Comparison of ENCODE assay signal across 1 cellular context in the genomic region with DNA sequence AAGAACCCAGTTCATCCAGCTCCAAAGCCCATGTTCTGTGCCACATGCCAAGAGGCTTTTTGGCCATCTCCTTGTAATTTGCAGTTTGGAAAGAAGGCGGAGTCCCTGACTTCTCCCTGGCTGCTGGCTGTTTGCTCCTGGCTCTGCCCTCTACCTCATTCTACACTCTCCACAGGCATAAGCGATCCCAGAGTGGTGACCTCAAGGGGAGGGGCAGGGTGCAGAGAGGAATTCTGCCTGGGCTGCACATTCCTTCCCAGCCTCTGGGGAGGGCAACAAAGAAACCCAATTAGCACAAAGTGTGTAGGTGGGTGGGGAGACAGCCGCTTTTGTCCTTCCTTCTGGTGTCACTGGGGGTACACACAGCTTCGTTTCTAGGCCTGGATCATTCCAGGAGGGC.
TF ChIP-seq lines count a peak whose summit lies in the region.

No MANE protein-coding gene starts in this region.

TF ChIP-seq in SK-N-SH treated with all-trans-retinoic acid at 6 μM for 48 hours, 23 proteins besides CTCF, POLR2A, EP300 and RAD21 (continued from another document):
- TF ChIP-seq GLIS3 (CRISPR knock-in tag; IDR thresholded peaks at IDR 0.05) (no peak), ZFP3 (CRISPR knock-in tag; IDR thresholded peaks at IDR 0.05) (no peak), RARB (CRISPR knock-in tag; IDR thresholded peaks at IDR 0.05) (no peak)
- TF ChIP-seq, protein P1, sequence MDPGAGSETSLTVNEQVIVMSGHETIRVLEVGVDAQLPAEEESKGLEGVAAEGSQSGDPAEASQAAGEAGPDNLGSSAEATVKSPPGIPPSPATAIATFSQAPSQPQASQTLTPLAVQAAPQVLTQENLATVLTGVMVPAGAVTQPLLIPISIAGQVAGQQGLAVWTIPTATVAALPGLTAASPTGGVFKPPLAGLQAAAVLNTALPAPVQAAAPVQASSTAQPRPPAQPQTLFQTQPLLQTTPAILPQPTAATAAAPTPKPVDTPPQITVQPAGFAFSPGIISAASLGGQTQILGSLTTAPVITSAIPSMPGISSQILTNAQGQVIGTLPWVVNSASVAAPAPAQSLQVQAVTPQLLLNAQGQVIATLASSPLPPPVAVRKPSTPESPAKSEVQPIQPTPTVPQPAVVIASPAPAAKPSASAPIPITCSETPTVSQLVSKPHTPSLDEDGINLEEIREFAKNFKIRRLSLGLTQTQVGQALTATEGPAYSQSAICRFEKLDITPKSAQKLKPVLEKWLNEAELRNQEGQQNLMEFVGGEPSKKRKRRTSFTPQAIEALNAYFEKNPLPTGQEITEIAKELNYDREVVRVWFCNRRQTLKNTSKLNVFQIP (CRISPR knock-in tag; IDR thresholded peaks at IDR 0.05; ENCODE audit: borderline replicate concordance, low read depth): no peak
- TF ChIP-seq, protein P2, sequence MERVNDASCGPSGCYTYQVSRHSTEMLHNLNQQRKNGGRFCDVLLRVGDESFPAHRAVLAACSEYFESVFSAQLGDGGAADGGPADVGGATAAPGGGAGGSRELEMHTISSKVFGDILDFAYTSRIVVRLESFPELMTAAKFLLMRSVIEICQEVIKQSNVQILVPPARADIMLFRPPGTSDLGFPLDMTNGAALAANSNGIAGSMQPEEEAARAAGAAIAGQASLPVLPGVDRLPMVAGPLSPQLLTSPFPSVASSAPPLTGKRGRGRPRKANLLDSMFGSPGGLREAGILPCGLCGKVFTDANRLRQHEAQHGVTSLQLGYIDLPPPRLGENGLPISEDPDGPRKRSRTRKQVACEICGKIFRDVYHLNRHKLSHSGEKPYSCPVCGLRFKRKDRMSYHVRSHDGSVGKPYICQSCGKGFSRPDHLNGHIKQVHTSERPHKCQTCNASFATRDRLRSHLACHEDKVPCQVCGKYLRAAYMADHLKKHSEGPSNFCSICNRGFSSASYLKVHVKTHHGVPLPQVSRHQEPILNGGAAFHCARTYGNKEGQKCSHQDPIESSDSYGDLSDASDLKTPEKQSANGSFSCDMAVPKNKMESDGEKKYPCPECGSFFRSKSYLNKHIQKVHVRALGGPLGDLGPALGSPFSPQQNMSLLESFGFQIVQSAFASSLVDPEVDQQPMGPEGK (CRISPR knock-in tag; IDR thresholded peaks at IDR 0.05; ENCODE audit: borderline replicate concordance): no peak
